10 cellular contexts compared by ENCODE assay signal in the genomic region with DNA sequence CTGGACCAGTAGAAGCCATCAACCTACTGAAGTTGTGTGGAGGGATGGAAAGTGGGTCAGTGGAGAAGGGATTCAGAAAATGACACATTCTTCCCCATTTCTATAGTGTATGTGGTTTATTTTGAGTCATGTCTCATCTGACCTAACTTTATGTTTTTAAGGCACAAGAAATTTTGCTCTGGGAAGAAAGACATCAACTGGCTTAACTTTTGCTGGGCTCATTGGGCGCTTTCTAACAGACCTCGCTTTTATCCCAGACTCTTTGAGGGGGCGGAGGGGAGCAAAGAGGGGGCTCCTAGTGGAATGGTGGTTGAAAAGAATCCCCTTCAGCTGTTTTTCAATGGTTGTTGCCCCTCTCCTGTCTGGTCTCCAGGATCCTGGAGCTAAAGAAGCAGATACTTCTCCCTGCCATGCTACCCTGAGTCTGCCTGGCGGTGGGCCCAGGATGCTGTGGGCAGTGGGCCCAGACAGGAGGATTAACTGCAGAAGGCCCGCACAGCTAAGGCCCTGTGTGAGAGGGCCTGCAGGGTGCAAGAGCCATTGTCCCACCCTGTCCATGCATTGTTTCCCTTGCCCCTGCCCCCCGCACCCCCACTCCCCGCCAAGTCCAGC. TPM values are rescaled to one million over a fixed set of nuclear protein-coding genes. Genes with fewer than 3 reads are reported as not detected.
A peak's percentile ranks its signal among the peaks of the same experiment; 100 is the strongest.
DNase-seq lines count a peak whose midpoint lies in the region; ATAC-seq and TF ChIP-seq lines count a peak whose summit lies in the region.
"Had no signal": no experiment of that assay in that cellular context is flagged by ENCODE, and none has a peak within 500 bp of the region (broad histone marks: within the 10 kb centered on the region; RNA-seq: fewer than 3 reads in every experiment).

No MANE protein-coding gene starts in this region.

- POLR2A ChIA-PET in T-cell (lab: Charles Lee): interaction anchor here in 1 of 2 donors (0.6 to 0.7 kb wide), 2 partner anchors 542 to 781 kb away, joined by 4 to 6 read pairs; no protein-coding TSS in a partner anchor

- H3K4me3 Mint-ChIP-seq in T-cell: no peak overlapping the region

- H3K4me1 ChIP-seq in psoas muscle (peaks cover 27% of the 10 kb centered on the region), vagina (peaks cover 61% of the 10 kb centered on the region)

- no peak for TF ChIP-seq CTCF in psoas muscle (IDR thresholded peaks at IDR 0.05)
- no peak for TF ChIP-seq CTCF in vagina (IDR thresholded peaks at IDR 0.05)

- DNase-seq in DMS79 treated with DMSO at 0.1 percent for 48 hours (lab: John Stamatoyannopoulos, UW) (peak; percentile 30), DMS79 (lab: John Stamatoyannopoulos, UW) (no peak), T-cell (no peak), fibroblast of peridontal ligament (ENCODE audit: extremely low read depth) (peak; percentile 45), psoas muscle (peak; percentile 71 to 79), epidermal melanocyte (ENCODE audit: insufficient read length, low spot score) (no peak), vagina (ENCODE audit: extremely low spot score in 2 of 2) (no peak), SIG-M5 treated with dmso at 0.1 percent for 504 hours (lab: John Stamatoyannopoulos, UW; ENCODE audit: unreplicated experiment) (no peak)
- DNase-seq: NCI-H1105 had no signal

- intact Hi-C loops in psoas muscle (cut with DNase I) (no loop called here), vagina (cut with DNase I) (no loop called here)

- peaks cover 14 to 30% (median 23%) of the 10 kb centered on the region in 3 donors for H3K4me1 Mint-ChIP-seq in T-cell

- H3K36me3 Mint-ChIP-seq in T-cell: peaks cover 30% of the 10 kb centered on the region

- H3K27ac ChIP-seq in psoas muscle (no peak overlapping the region), vagina (no peak overlapping the region)

- ATAC-seq in T-cell (replicated peaks in 1 of 4) (no peak), psoas muscle (peak; percentile 27 to 70 (median 60))

- 40 to 50% (median 49%) methylated on average over 7 of the region's 7 CpGs for WGBS in psoas muscle, 3 donors

- H3K4me3 ChIP-seq in psoas muscle (no peak overlapping the region), vagina (no peak overlapping the region)

- H3K27ac Mint-ChIP-seq in T-cell: peak overlapping the region; percentile 41 to 61

- CTCF ChIA-PET in T-cell (lab: Charles Lee): interaction anchor here in 1 of 2 donors (1.0 kb wide), 1 partner anchor 154 kb away, joined by 3 read pairs; no protein-coding TSS in a partner anchor

- TF ChIP-seq POLR2A in vagina (IDR thresholded peaks at IDR 0.05): no peak

- H3K36me3 ChIP-seq in psoas muscle (ENCODE audit: insufficient read depth in 1 of 2, low read depth in 1 of 2) (peaks cover 8 to 41% of the 10 kb centered on the region in 2 donors), vagina (peaks cover 0 to 32% of the 10 kb centered on the region in 2 donors)

- H3K9me3 ChIP-seq in psoas muscle (no peaks in the 10 kb centered on the region), vagina (no peaks in the 10 kb centered on the region)

- H3K27me3 ChIP-seq in psoas muscle (ENCODE audit: insufficient read depth in 3 of 3, low read length in 2 of 3): no peaks in the 10 kb centered on the region
- no peaks in the 10 kb centered on the region for H3K27me3 ChIP-seq in vagina

- no peaks in the 10 kb centered on the region for H3K9me3 Mint-ChIP-seq in T-cell

- no peaks in the 10 kb centered on the region for H3K27me3 Mint-ChIP-seq in T-cell

RNA-seq across cellular contexts. Expression of a gene that starts 14.5 kb away (rescaled TPM):
- 100 to 1,000 TPM in 2 of 5 donors, 10 to 100 TPM in 3; 19.5 to 302 (median 25.0) TPM for total RNA-seq in T-cell
- total RNA-seq in psoas muscle: 10 to 100 TPM in 3 of 4 donors, 1 to 10 TPM in 1; 8.5 to 41.8 (median 30.0) TPM
- polyA plus RNA-seq in psoas muscle: 10 to 100 TPM; 10.1 to 66.4 (median 14.0) TPM
- 99.7 TPM for total RNA-seq in vagina

RNA-seq across cellular contexts. Expression of a gene that starts 31.4 kb away (rescaled TPM):
- 10 to 100 TPM in 1 of 5 donors, 1 to 10 TPM in 4; 3.5 to 12.4 (median 5.4) TPM for total RNA-seq in T-cell
- 1 to 10 TPM in 1 of 4 donors, under 1 TPM in 3; 0.52 to 1.2 (median 0.78) TPM for total RNA-seq in psoas muscle
- polyA plus RNA-seq in psoas muscle: under 1 TPM; 0.62 to 1.00 (median 0.98) TPM
- total RNA-seq in vagina: 8.8 TPM

RNA-seq across cellular contexts. Expression of a gene that starts 31.5 kb away (rescaled TPM):
- total RNA-seq in T-cell (10 to 100 TPM; 26.7 to 55.5 (median 41.5) TPM), psoas muscle (10 to 100 TPM; 34.3 to 46.7 (median 42.6) TPM), vagina (45.9 TPM)
- 10 to 100 TPM; 27.3 to 37.3 (median 34.4) TPM for polyA plus RNA-seq in psoas muscle

RNA-seq across cellular contexts. Expression of a gene that starts 53.5 kb away (rescaled TPM):
- not detected for total RNA-seq in T-cell
- 1,000 to 10,000 TPM in 1 of 4 donors, 100 to 1,000 TPM in 3; 601 to 2,126 (median 834) TPM for total RNA-seq in psoas muscle
- 100 to 1,000 TPM; 111 to 561 (median 523) TPM for polyA plus RNA-seq in psoas muscle
- total RNA-seq in vagina: not detected
- total RNA-seq: A172 had no signal

Comparison
In these comparisons a context has a peak if more than half of its experiments do, and no peak if none do; other contexts are left out.
1. DNase-seq: peak in DMS79 treated with DMSO at 0.1 percent for 48 hours (single experiment), fibroblast of peridontal ligament (single experiment) and psoas muscle (2 of 2); none in DMS79 (single experiment), T-cell (0 of 34), epidermal melanocyte (single experiment), vagina (0 of 2) and SIG-M5 treated with dmso at 0.1 percent for 504 hours (single experiment).
2. ATAC-seq: peak in psoas muscle (4 of 4); none in T-cell (0 of 4).